ENCODE assay signal across 14 cellular contexts in genomic region chrX:19237919-19238318, GRCh38.
DNase-seq lines count a peak whose midpoint lies in the region; ATAC-seq and TF ChIP-seq lines count a peak whose summit lies in the region.
"Had no signal": no experiment of that assay in that cellular context is flagged by ENCODE, and none has a peak within 500 bp of the region (broad histone marks: within the 10 kb centered on the region; RNA-seq: fewer than 3 reads in every experiment).

No MANE protein-coding gene starts in this region.

- H3K36me3 ChIP-seq in tibial nerve (no peaks in the 10 kb centered on the region), smooth muscle cell (ENCODE audit: low read depth) (no peaks in the 10 kb centered on the region)

- ATAC-seq in stimulated activated naive CD8-positive, alpha-beta T cell treated with anti-CD3 and anti-CD28 coated beads, Interleukin-15, amount 100 ng/mL, for 72 hours, result peak; percentile 53
- ATAC-seq in stimulated activated naive CD8-positive, alpha-beta T cell treated with anti-CD3 and anti-CD28 coated beads, Interleukin-15, Interleukin-2, amounts not matched to agents 100 U/mL and 50 U/mL, for 24 hours, result no peak
- ATAC-seq: GM23338 had no signal

- DNase-seq in stimulated activated naive CD8-positive, alpha-beta T cell treated with anti-CD3 and anti-CD28 coated beads, Interleukin-15, amount 100 ng/mL, for 72 hours, result no peak
- no peak for DNase-seq in stimulated activated naive CD8-positive, alpha-beta T cell treated with anti-CD3 and anti-CD28 coated beads, Interleukin-15, Interleukin-2, amounts not matched to agents 100 U/mL and 50 U/mL, for 24 hours
- DNase-seq in fibroblast of villous mesenchyme (ENCODE audit: low read depth) (peak; percentile 2), tibial nerve (ENCODE audit: low spot score in 2 of 2) (peak in 1 of 2 donors; percentile 7), AG08396 (ENCODE audit: low spot score) (no peak), smooth muscle cell (lab: John Stamatoyannopoulos, UW; ENCODE audit: unreplicated experiment) (no peak)
- DNase-seq: ACHN; AML-193; Caco-2; CD4-positive, alpha-beta T cell; HCEC 1CT; IMR-90 had no signal

- H4K20me1 ChIP-seq in smooth muscle cell (ENCODE audit: low read depth), result no peaks in the 10 kb centered on the region

- TF ChIP-seq CTCF in fibroblast of villous mesenchyme (IDR thresholded peaks at IDR 0.05; ENCODE audit: insufficient read depth, low read depth, low read length) (no peak), tibial nerve (IDR thresholded peaks at IDR 0.05) (no peak), smooth muscle cell (IDR thresholded peaks at IDR 0.05; ENCODE audit: borderline replicate concordance, insufficient read depth, poor library complexity, severe bottlenecking) (no peak)

- no peak for TF ChIP-seq POLR2A in tibial nerve (IDR thresholded peaks at IDR 0.05)

- H3K4me3 Mint-ChIP-seq in stimulated activated naive CD8-positive, alpha-beta T cell treated with anti-CD3 and anti-CD28 coated beads, Interleukin-15, amount 100 ng/mL, for 72 hours, result no peak overlapping the region
- H3K4me3 Mint-ChIP-seq: CD4-positive, alpha-beta T cell; GM23338 had no signal

- H3F3A ChIP-seq in smooth muscle cell (ENCODE audit: low read depth), result no peaks in the 10 kb centered on the region

- H3K4me3 ChIP-seq in fibroblast of villous mesenchyme (ENCODE audit: low read depth, low read length) (no peak overlapping the region), tibial nerve (no peak overlapping the region), smooth muscle cell (no peak overlapping the region)
- H3K4me3 ChIP-seq: GM23338 had no signal

- H2AFZ ChIP-seq in smooth muscle cell (ENCODE audit: low read depth), result no peak overlapping the region
- H2AFZ ChIP-seq: GM23338 had no signal

- H3K9me3 Mint-ChIP-seq in stimulated activated naive CD8-positive, alpha-beta T cell treated with anti-CD3 and anti-CD28 coated beads, Interleukin-15, amount 100 ng/mL, for 72 hours, result no peaks in the 10 kb centered on the region
- H3K9me3 Mint-ChIP-seq: GM23338 had no signal

- H3K4me1 ChIP-seq in tibial nerve (no peaks in the 10 kb centered on the region), smooth muscle cell (ENCODE audit: low read depth) (no peaks in the 10 kb centered on the region)
- H3K4me1 ChIP-seq: Caco-2 had no signal

- H3K9me3 ChIP-seq in tibial nerve, result no peaks in the 10 kb centered on the region
- H3K9me3 ChIP-seq in smooth muscle cell (replicated peaks; ENCODE audit: low read depth), result no peaks in the 10 kb centered on the region
- H3K9me3 ChIP-seq: Caco-2 had no signal

- no peak overlapping the region for H3K27ac Mint-ChIP-seq in stimulated activated naive CD8-positive, alpha-beta T cell treated with anti-CD3 and anti-CD28 coated beads, Interleukin-15, amount 100 ng/mL, for 72 hours
- H3K27ac Mint-ChIP-seq: CD4-positive, alpha-beta T cell; GM23338 had no signal

- H3K27ac ChIP-seq in tibial nerve (no peak overlapping the region), smooth muscle cell (ENCODE audit: low read depth) (no peak overlapping the region)
- H3K27ac ChIP-seq: C4-2B had no signal

- H3K27me3 Mint-ChIP-seq in stimulated activated naive CD8-positive, alpha-beta T cell treated with anti-CD3 and anti-CD28 coated beads, Interleukin-15, amount 100 ng/mL, for 72 hours, result peaks cover 18% of the 10 kb centered on the region

- H3K9ac ChIP-seq in smooth muscle cell (ENCODE audit: low read depth), result no peak overlapping the region

- no peak overlapping the region for H3K4me2 ChIP-seq in smooth muscle cell
- H3K4me2 ChIP-seq: GM23338 had no signal

- peak; percentile 70 to 72 for TF ChIP-seq EP300 in tibial nerve (IDR thresholded peaks at IDR 0.05)

- no peaks in the 10 kb centered on the region for H3K27me3 ChIP-seq in tibial nerve
- no peaks in the 10 kb centered on the region for H3K27me3 ChIP-seq in smooth muscle cell (ENCODE audit: low read depth)

- H3K79me2 ChIP-seq in smooth muscle cell (ENCODE audit: low read depth), result no peaks in the 10 kb centered on the region

- WGBS in tibial nerve, 2 donors, result 52% methylated on average over 4 of the region's 4 CpGs
- 58% methylated on average over 4 of the region's 4 CpGs for WGBS in smooth muscle cell (ENCODE audit: low lambda C conversion rate)

- H3K4me1 Mint-ChIP-seq in stimulated activated naive CD8-positive, alpha-beta T cell treated with anti-CD3 and anti-CD28 coated beads, Interleukin-15, amount 100 ng/mL, for 72 hours, result no peaks in the 10 kb centered on the region
- H3K4me1 Mint-ChIP-seq: GM23338 had no signal
